In the genomic region with DNA sequence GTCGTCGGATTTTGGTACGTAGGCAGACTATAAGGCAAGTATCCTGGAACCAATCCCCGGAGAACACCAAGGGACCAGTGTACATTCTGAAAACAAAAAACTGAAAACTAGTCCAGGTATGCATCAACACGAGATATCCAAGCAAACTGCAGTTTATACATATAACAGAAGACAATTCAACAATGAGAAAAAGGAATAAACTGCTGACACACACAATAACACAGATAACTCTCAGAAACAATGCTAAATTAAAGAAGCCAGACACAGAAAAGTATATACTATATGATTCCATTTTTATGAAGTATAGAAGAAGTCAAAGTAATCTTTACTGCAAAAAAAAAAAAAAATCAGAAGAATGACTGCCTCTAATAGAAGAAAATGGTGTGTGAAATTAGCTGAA, we compare ENCODE assay signal across 30 cellular contexts.
"Had no signal": no experiment of that assay in that cellular context is flagged by ENCODE, and none has a peak within 500 bp of the region (broad histone marks: within the 10 kb centered on the region; RNA-seq: fewer than 3 reads in every experiment).

No MANE protein-coding gene starts in this region.

- H3K36me3 Mint-ChIP-seq: stimulated activated memory B cell treated with anti-CD40 and anti-IgM and Interleukin-4, amounts not matched to agents 10 μg/mL and 1 μg/mL and 100 μg/mL, for 72 hours had no signal

- H3K4me3 ChIP-seq: esophagus squamous epithelium, heart right ventricle, left lung, mucosa of descending colon, neural progenitor cell, prostate gland, right atrium auricular region, skin epidermis, spleen, testis, tibial nerve, vagina had no signal

- H2AFZ ChIP-seq: neural progenitor cell, parathyroid adenoma had no signal

- H3K27ac ChIP-seq: esophagus squamous epithelium, heart right ventricle, left lung, neural progenitor cell, parathyroid adenoma, prostate gland, right atrium auricular region, skin epidermis, spleen, testis, tibial nerve, vagina had no signal

- H3K27me3 Mint-ChIP-seq: effector memory CD8-positive, alpha-beta T cell; naive B cell; natural killer cell treated with Interleukin-12 subunit alpha and Interleukin-12 subunit beta and Interleukin-15 and Interleukin-18, amount 100 ng/mL, for 72 hours; stimulated activated memory B cell treated with anti-CD40 and anti-IgM and Interleukin-4, amounts not matched to agents 10 μg/mL and 1 μg/mL and 100 μg/mL, for 72 hours had no signal

- H3K27ac Mint-ChIP-seq: mesothelial cell of epicardium; natural killer cell treated with Interleukin-12 subunit alpha and Interleukin-12 subunit beta and Interleukin-15 and Interleukin-18, amount 100 ng/mL, for 72 hours; neural progenitor cell; stimulated activated memory B cell treated with anti-CD40 and anti-IgM and Interleukin-4, amounts not matched to agents 10 μg/mL and 1 μg/mL and 100 μg/mL, for 72 hours had no signal

- H3K9me3 ChIP-seq: esophagus squamous epithelium, left lung, mucosa of descending colon, prostate gland, right atrium auricular region, testis, tibial nerve, vagina had no signal

- FAIRE-seq: endometrium, islet of Langerhans had no signal

- H3K9ac ChIP-seq: neural progenitor cell, parathyroid adenoma had no signal

- H3K36me3 ChIP-seq: esophagus squamous epithelium, heart right ventricle, left lung, neural progenitor cell, prostate gland, right atrium auricular region, spleen, vagina had no signal

- H3K4me1 ChIP-seq: prostate gland had no signal

- H3K4me3 Mint-ChIP-seq: effector memory CD8-positive, alpha-beta T cell; mesothelial cell of epicardium; naive B cell; natural killer cell treated with Interleukin-12 subunit alpha and Interleukin-12 subunit beta and Interleukin-15 and Interleukin-18, amount 100 ng/mL, for 72 hours; neural progenitor cell; stimulated activated memory B cell treated with anti-CD40 and anti-IgM and Interleukin-4, amounts not matched to agents 10 μg/mL and 1 μg/mL and 100 μg/mL, for 72 hours had no signal

- ATAC-seq: effector memory CD8-positive, alpha-beta T cell; heart right ventricle; left cardiac atrium; left lung; mucosa of descending colon; natural killer cell treated with Interleukin-12 subunit alpha and Interleukin-12 subunit beta and Interleukin-15 and Interleukin-18, amount 100 ng/mL, for 72 hours; stimulated activated memory B cell treated with anti-CD40 and anti-IgM and Interleukin-4, amounts not matched to agents 10 μg/mL and 1 μg/mL and 100 μg/mL, for 72 hours; stimulated activated naive CD8-positive, alpha-beta T cell treated with anti-CD3 and anti-CD28 coated beads, Interleukin-15, Interleukin-2, amounts not matched to agents 100 U/mL and 50 U/mL, for 24 hours had no signal

- H3K9me3 Mint-ChIP-seq: effector memory CD8-positive, alpha-beta T cell; natural killer cell treated with Interleukin-12 subunit alpha and Interleukin-12 subunit beta and Interleukin-15 and Interleukin-18, amount 100 ng/mL, for 72 hours; stimulated activated memory B cell treated with anti-CD40 and anti-IgM and Interleukin-4, amounts not matched to agents 10 μg/mL and 1 μg/mL and 100 μg/mL, for 72 hours had no signal

- DNase-seq: cortex of kidney; effector memory CD8-positive, alpha-beta T cell; erythroblast; esophagus squamous epithelium; foreskin melanocyte; glutamatergic neuron; heart right ventricle; hippocampal formation; left cardiac atrium; left lung; mesenchymal stem cell; mucosa of descending colon; naive B cell; spleen; stimulated activated CD4-positive, alpha-beta T cell treated with anti-CD3 and anti-CD28 coated beads, Interleukin-4, amount 100 ng/mL, for 4 hours; stimulated activated naive CD8-positive, alpha-beta T cell treated with anti-CD3 and anti-CD28 coated beads, Interleukin-15, Interleukin-2, amounts not matched to agents 100 U/mL and 50 U/mL, for 24 hours; substantia nigra; testis had no signal

- H3K4me2 ChIP-seq: neural progenitor cell had no signal

- H3K27me3 ChIP-seq: esophagus squamous epithelium, heart right ventricle, left lung, neural progenitor cell, right atrium auricular region, spleen, testis, tibial nerve, vagina had no signal
